ENCODE assay signal across 8 cellular contexts in the genomic region with DNA sequence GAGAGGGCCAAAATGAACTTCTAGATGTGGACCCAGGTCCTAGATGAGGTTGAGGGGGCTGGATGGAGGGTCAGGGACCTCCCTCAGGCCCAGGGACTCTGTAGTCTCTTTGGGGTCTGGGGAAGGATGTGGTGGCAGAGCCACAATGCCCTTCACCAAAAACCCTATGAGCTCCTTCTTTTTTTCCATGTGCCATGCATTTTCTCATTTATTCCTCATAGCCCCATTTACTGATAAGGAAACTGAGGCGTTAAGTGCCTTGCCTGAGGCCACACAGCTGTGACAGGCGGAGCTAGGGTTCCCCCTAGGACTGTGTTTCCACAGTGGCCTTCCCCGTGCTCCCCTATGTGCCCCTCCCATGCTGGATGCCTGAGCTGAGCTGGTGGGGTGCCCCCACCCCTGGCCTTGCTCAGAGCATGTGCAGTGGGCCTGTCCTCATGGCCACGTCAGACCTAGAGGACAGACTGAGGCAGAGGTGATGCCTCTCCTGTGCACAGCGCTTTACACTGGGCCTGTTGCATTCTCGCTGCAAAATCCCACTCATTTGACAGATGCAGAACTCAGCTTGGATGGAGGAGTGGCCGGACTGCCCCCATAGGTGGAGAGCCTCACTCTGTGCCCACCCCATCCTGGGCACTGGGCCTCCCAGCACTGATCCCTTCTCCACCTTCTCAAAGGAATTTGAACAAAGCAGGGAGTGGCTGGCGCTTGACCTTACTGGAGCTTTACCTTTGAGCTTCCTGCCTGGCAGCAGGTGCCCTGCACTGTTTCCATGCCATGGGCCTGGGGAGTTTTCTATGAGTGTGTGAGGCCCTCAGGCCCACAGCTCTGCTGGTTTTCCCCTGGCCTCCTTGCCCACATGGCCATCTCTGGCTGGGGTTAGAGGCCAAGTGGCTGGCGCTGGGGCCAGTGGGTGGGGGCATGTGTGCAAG. TPM values are rescaled to one million over a fixed set of nuclear protein-coding genes. Genes with fewer than 3 reads are reported as not detected.
A peak's percentile ranks its signal among the peaks of the same experiment; 100 is the strongest.
DNase-seq lines count a peak whose midpoint lies in the region; ATAC-seq, FAIRE-seq and TF ChIP-seq lines count a peak whose summit lies in the region.

No MANE protein-coding gene starts in this region.

- H3K27ac ChIP-seq in astrocyte (ENCODE audit: low read depth, low read length) (peak overlapping the region; percentile 91), mesodermal cell (ENCODE audit: low read depth, low read length, severe bottlenecking) (peak overlapping the region; percentile 75), transverse colon (peak overlapping the region; percentile 98 to 99 (median 98))

- peaks cover 2% of the 10 kb centered on the region for H3K36me3 Mint-ChIP-seq in astrocyte (ENCODE audit: low read depth, unreplicated experiment)

- H3K27me3 ChIP-seq in astrocyte (ENCODE audit: insufficient read depth, low read length) (no peaks in the 10 kb centered on the region), transverse colon (no peaks in the 10 kb centered on the region)

- peak overlapping the region; percentile 96 for H3K4me2 ChIP-seq in astrocyte (ENCODE audit: low read length)

- peaks cover 66% of the 10 kb centered on the region for H4K20me1 ChIP-seq in astrocyte (ENCODE audit: insufficient read depth, low read length)

- FAIRE-seq in astrocyte (lab: Jason Lieb, UNC) = no peak

- H3K9me3 ChIP-seq in astrocyte (ENCODE audit: insufficient read depth, low read depth, low read length) = peaks cover 2% of the 10 kb centered on the region
- no peaks in the 10 kb centered on the region for H3K9me3 ChIP-seq in mesodermal cell (ENCODE audit: control insufficient read depth, low read length)
- no peaks in the 10 kb centered on the region for H3K9me3 ChIP-seq in transverse colon

- intact Hi-C loops in transverse colon (cut with DNase I; ENCODE audit: low total_unique reads) = loop anchor here (5.0 to 10.0 kb wide), 2 partner anchors 160 to 228 kb away; a partner anchor contains a TSS

- ATAC-seq in HG02852 (IDR thresholded peaks at IDR 0.05; ENCODE audit: unreplicated experiment) (no peak), HG03469 (IDR thresholded peaks at IDR 0.05; ENCODE audit: unreplicated experiment) (no peak)

- no peaks in the 10 kb centered on the region for H3K9me3 Mint-ChIP-seq in astrocyte (ENCODE audit: unreplicated experiment)

- 90 to 92% methylated on average over 8 to 9 of the region's 9 CpGs for WGBS in mesodermal cell (ENCODE audit: insufficient coverage in 2 of 2), 2 experiments
- WGBS in transverse colon (ENCODE audit: low coverage in 1 of 2), 2 donors = 24 to 60% methylated on average over 1 to 9 of the region's 9 CpGs

- H3K36me3 ChIP-seq in astrocyte (ENCODE audit: insufficient read depth, low read length) = no peaks in the 10 kb centered on the region
- H3K36me3 ChIP-seq in mesodermal cell (ENCODE audit: control insufficient read depth, insufficient read depth, low read length) = peaks cover 8% of the 10 kb centered on the region
- no peaks in the 10 kb centered on the region for H3K36me3 ChIP-seq in transverse colon

- H3K4me3 ChIP-seq in astrocyte (ENCODE audit: insufficient read depth, low read depth, low read length) (peak overlapping the region; percentile 51), mesodermal cell (ENCODE audit: extremely low read depth, insufficient read depth, low read length, poor library complexity, severe bottlenecking) (peak overlapping the region; percentile 64), transverse colon (peak overlapping the region; percentile 15 to 97 (median 88))

- in situ Hi-C loops in ACHN (cut with HindIII; ENCODE audit: low pct_ligation_motif_present, low pct_unique_long_range_greater_than_20kb, low sequenced_read_pairs) (no loop called here), transverse colon (cut with MboI; ENCODE audit: low pct_ligation_motif_present in 1 of 4, low pct_unique_long_range_greater_than_20kb in 1 of 4, low sequenced_read_pairs in 3 of 4) (no loop called here)

- peak overlapping the region; percentile 89 for H3K27ac Mint-ChIP-seq in astrocyte (ENCODE audit: unreplicated experiment)

- no peak for TF ChIP-seq CTCF in astrocyte (IDR thresholded peaks at IDR 0.05; ENCODE audit: insufficient read depth, low read depth, low read length)
- TF ChIP-seq CTCF in transverse colon (IDR thresholded peaks at IDR 0.05) = no peak

- H3K9ac ChIP-seq in astrocyte (ENCODE audit: low read length) = peak overlapping the region; percentile 95

- H3K79me2 ChIP-seq in astrocyte (ENCODE audit: insufficient read depth, low read length) = peaks cover 74% of the 10 kb centered on the region

- no peak for TF ChIP-seq RAD21 in Ishikawa (IDR thresholded peaks at IDR 0.05; ENCODE audit: low read depth)

- H3K4me1 Mint-ChIP-seq in astrocyte (ENCODE audit: low read depth, unreplicated experiment) = peaks cover 26% of the 10 kb centered on the region

- no peak for TF ChIP-seq POLR2A in transverse colon (IDR thresholded peaks at IDR 0.05)

- peak overlapping the region; percentile 97 for H3K4me3 Mint-ChIP-seq in astrocyte (ENCODE audit: unreplicated experiment)

- TF ChIP-seq EP300 in Ishikawa (IDR thresholded peaks at IDR 0.05; ENCODE audit: borderline replicate concordance) (no peak), transverse colon (IDR thresholded peaks at IDR 0.05; ENCODE audit: low read depth) (no peak)

- H3K4me1 ChIP-seq in astrocyte (ENCODE audit: insufficient read depth, low read length) (peaks cover 45% of the 10 kb centered on the region), mesodermal cell (ENCODE audit: control insufficient read depth, insufficient read depth, low read length, poor library complexity, severe bottlenecking) (peaks cover 43% of the 10 kb centered on the region), transverse colon (peaks cover 36 to 51% (median 49%) of the 10 kb centered on the region in 4 donors)

- no peak overlapping the region for H2AFZ ChIP-seq in astrocyte (ENCODE audit: low read depth, low read length)

- DNase-seq in ACHN = peak; percentile 30
- DNase-seq in astrocyte (ENCODE audit: low read depth) = no peak
- peak; percentile 81 for DNase-seq in transverse colon
- no peak for DNase-seq in NCI-H2081 treated with DMSO at 0.1 percent for 48 hours (lab: John Stamatoyannopoulos, UW)

- no peaks in the 10 kb centered on the region for H3K27me3 Mint-ChIP-seq in astrocyte (ENCODE audit: low read depth, unreplicated experiment)

TF ChIP-seq in Ishikawa, 13 proteins besides CTCF, POLR2A, EP300 and RAD21:
- TF ChIP-seq TAF1 (IDR thresholded peaks at IDR 0.05; ENCODE audit: low read depth) = no peak
- TF ChIP-seq TEAD4 (IDR thresholded peaks at IDR 0.05) = peak; percentile 48; the same call in 1 of the 2 replicates
- TF ChIP-seq CREB1 (IDR thresholded peaks at IDR 0.05; ENCODE audit: low read depth) = no peak
- peak; percentile 40; the same call in 1 of the 2 replicates for TF ChIP-seq NFIC (IDR thresholded peaks at IDR 0.05)
TF ChIP-seq in Ishikawa: peak in this region for 2.

RNA-seq across cellular contexts. Expression of a gene that starts 2.5 kb away (rescaled TPM):
- 35.5 and 44.3 TPM in 2 replicates for total RNA-seq in astrocyte
- polyA plus RNA-seq in mesodermal cell (2013, experiment 1 of 2) = 30.0 TPM
- 25.6 TPM for polyA plus RNA-seq in mesodermal cell (2013, experiment 2 of 2)
- total RNA-seq in transverse colon = 100 to 1,000 TPM in 1 of 4 donors, 10 to 100 TPM in 3; 44.4 to 148 (median 59.6) TPM

RNA-seq across cellular contexts. Expression of a gene that starts 33.8 kb away (rescaled TPM):
- 7.1 and 7.9 TPM in 2 replicates for total RNA-seq in astrocyte
- polyA plus RNA-seq in mesodermal cell (2013, experiment 1 of 2) = 11.2 TPM
- 9.6 TPM for polyA plus RNA-seq in mesodermal cell (2013, experiment 2 of 2)
- 1 to 10 TPM; 1.4 to 7.9 (median 5.0) TPM for total RNA-seq in transverse colon

Comparison
In these comparisons a context has a peak if more than half of its experiments do, and no peak if none do; other contexts are left out.
1. DNase-seq: peak in ACHN (single experiment) and transverse colon (single experiment); none in astrocyte (single experiment) and NCI-H2081 treated with DMSO at 0.1 percent for 48 hours (single experiment).
2. Peak in every context shown above with its lines, with median percentiles within 50 percentile points of each other: H3K27ac ChIP-seq and H3K4me3 ChIP-seq.